ENCODE assay signal across 9 cellular contexts in genomic region chr6:148973809-148974208, GRCh38.
DNase-seq lines count a peak whose midpoint lies in the region; ATAC-seq and TF ChIP-seq lines count a peak whose summit lies in the region.
"Had no signal": no experiment of that assay in that cellular context is flagged by ENCODE, and none has a peak within 500 bp of the region (broad histone marks: within the 10 kb centered on the region; RNA-seq: fewer than 3 reads in every experiment).

No MANE protein-coding gene starts in this region.

- DNase-seq in DMS 273 (lab: John Stamatoyannopoulos, UW; ENCODE audit: unreplicated experiment): peak; percentile 59
- DNase-seq in DMS 273 treated with DMSO at 0.1 percent for 48 hours (lab: John Stamatoyannopoulos, UW): no peak
- peak; percentile 19 to 34 for DNase-seq in NCI-H524 (lab: John Stamatoyannopoulos, UW)
- DNase-seq in epithelial cell of esophagus (ENCODE audit: low read depth): peak; percentile 36
- peak; percentile 24 for DNase-seq in renal cortical epithelial cell (ENCODE audit: low read depth)
- DNase-seq in NCI-H774 (lab: John Stamatoyannopoulos, UW): no peak
- DNase-seq in AML-193 (lab: John Stamatoyannopoulos, UW): no peak
- DNase-seq: 8988T had no signal

- ATAC-seq in GM18907 (IDR thresholded peaks at IDR 0.05; ENCODE audit: unreplicated experiment): no peak

- TF ChIP-seq CTCF in epithelial cell of esophagus (IDR thresholded peaks at IDR 0.05; ENCODE audit: insufficient read depth, low read depth, low read length, missing control alignments): peak; percentile 59

- no peak overlapping the region for H3K4me3 ChIP-seq in epithelial cell of esophagus (ENCODE audit: low read length)

Comparison
In these comparisons a context has a peak if more than half of its experiments do, and no peak if none do; other contexts are left out.
1. DNase-seq: peak in DMS 273 (single experiment), NCI-H524 (2 of 2), epithelial cell of esophagus (single experiment) and renal cortical epithelial cell (single experiment); none in DMS 273 treated with DMSO at 0.1 percent for 48 hours (single experiment), NCI-H774 (single experiment) and AML-193 (0 of 2).